In the genomic region with DNA sequence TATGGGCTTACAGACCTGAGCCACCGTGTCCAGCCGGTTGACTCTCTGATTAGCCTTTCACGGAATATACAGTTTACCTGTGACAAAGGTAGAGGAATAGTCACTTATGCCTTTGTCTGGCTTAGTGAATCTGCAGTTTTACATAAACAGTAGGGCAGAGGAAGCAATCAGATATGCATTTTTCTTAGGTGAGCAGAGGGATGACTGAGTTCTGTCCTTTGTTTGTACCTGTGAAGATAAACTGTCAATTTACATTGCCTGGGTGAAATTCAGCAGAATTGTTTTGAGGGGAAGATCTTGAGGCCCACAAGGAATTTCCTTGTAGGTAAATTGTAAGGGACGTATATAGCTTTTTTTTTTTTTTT, we compare ENCODE assay signal across 1 cellular context.
A peak's percentile ranks its signal among the peaks of the same experiment; 100 is the strongest.
TF ChIP-seq lines count a peak whose summit lies in the region.

No MANE protein-coding gene starts in this region.

TF ChIP-seq in K562, 482 proteins besides CTCF, POLR2A, EP300 and RAD21:
- TF ChIP-seq ZNF668 (CRISPR knock-in tag; IDR thresholded peaks at IDR 0.05) (0 out of 2 replicates have a peak, but pooled peaks have one; percentile 47), DMBX1 (CRISPR knock-in tag; IDR thresholded peaks at IDR 0.05; ENCODE audit: borderline replicate concordance) (0 out of 2 replicates have a peak, but pooled peaks have one; percentile 5), ID3 (CRISPR knock-in tag; IDR thresholded peaks at IDR 0.05) (no peak), ID3 (tag; IDR thresholded peaks at IDR 0.05) (0 out of 2 replicates have a peak, but pooled peaks have one; percentile 24), MAFG (tag; conservative IDR thresholded peaks at IDR 0.05) (0 out of 2 replicates have a peak, but pooled peaks have one; percentile 13), SMARCC2 (IDR thresholded peaks at IDR 0.05; ENCODE audit: low read depth) (no peak), PTTG1 (tag; IDR thresholded peaks at IDR 0.05; ENCODE audit: low read depth) (peak; percentile 39), ZNF347 (CRISPR knock-in tag; IDR thresholded peaks at IDR 0.05; ENCODE audit: low read depth) (no peak), MTF1 (CRISPR knock-in tag; IDR thresholded peaks at IDR 0.05; ENCODE audit: borderline replicate concordance) (no peak), PHTF2 (CRISPR knock-in tag; IDR thresholded peaks at IDR 0.05) (0 out of 2 replicates have a peak, but pooled peaks have one; percentile 20), NFE2 (IDR thresholded peaks at IDR 0.05; ENCODE audit: low read depth) (peak; percentile 15; the same call in 1 of the 2 replicates), CCNT2 (IDR thresholded peaks at IDR 0.05; ENCODE audit: borderline replicate concordance, extremely low read depth, insufficient read length, low read depth, low read length) (no peak), ZEB2 (IDR thresholded peaks at IDR 0.05) (peak; percentile 58; the same call in 1 of the 2 replicates)
